ENCODE assay signal across 8 cellular contexts in genomic region chr12:104643921-104644669, GRCh38.
DNase-seq lines count a peak whose midpoint lies in the region; ATAC-seq and TF ChIP-seq lines count a peak whose summit lies in the region.

No MANE protein-coding gene starts in this region.

- H3K27ac Mint-ChIP-seq in chondrocyte (ENCODE audit: unreplicated experiment): no peak overlapping the region

- ATAC-seq in aorta (ENCODE audit: low FRiP score): peak; percentile 52

- H3K4me1 ChIP-seq in duodenal mucosa (ENCODE audit: control insufficient read depth in 1 of 2, insufficient read depth in 2 of 2, low read length in 2 of 2) (peaks cover 5 to 11% of the 10 kb centered on the region in 2 donors), aorta (ENCODE audit: control insufficient read depth in 1 of 2, insufficient read depth in 2 of 2, low read length in 2 of 2) (no peaks in the 10 kb centered on the region)

- H3K4me3 ChIP-seq in duodenal mucosa (ENCODE audit: low read depth in 1 of 2, low read length in 2 of 2) (no peak overlapping the region), aorta (ENCODE audit: low read length in 2 of 2) (no peak overlapping the region)

- H3K4me1 Mint-ChIP-seq in chondrocyte (ENCODE audit: low read depth): no peaks in the 10 kb centered on the region

- 49 to 51% methylated on average over 12 of the region's 12 CpGs for WGBS in aorta, 2 donors

- intact Hi-C loops in aorta (cut with DNase I): no loop called here

- H3K9me3 Mint-ChIP-seq in chondrocyte (ENCODE audit: low read depth): no peaks in the 10 kb centered on the region

- TF ChIP-seq CTCF in chondrocyte (IDR thresholded peaks at IDR 0.05): no peak

- H3K9ac ChIP-seq in duodenal mucosa (ENCODE audit: low read depth in 1 of 2, low read length in 2 of 2): no peak overlapping the region

- H3K27me3 ChIP-seq in duodenal mucosa (ENCODE audit: control insufficient read depth in 1 of 2, insufficient read depth in 2 of 2, low read length in 2 of 2) (no peaks in the 10 kb centered on the region), aorta (ENCODE audit: control insufficient read depth in 1 of 2, insufficient read depth in 2 of 2, low read length in 1 of 2) (no peaks in the 10 kb centered on the region)

- H3K36me3 Mint-ChIP-seq in chondrocyte (ENCODE audit: low read depth): peaks cover 5% of the 10 kb centered on the region

- H3K27ac ChIP-seq in duodenal mucosa (ENCODE audit: low read depth, low read length): peak overlapping the region; percentile 32
- no peak overlapping the region for H3K27ac ChIP-seq in aorta (ENCODE audit: low read depth in 1 of 2, low read length in 2 of 2)

- H3K9me3 ChIP-seq in duodenal mucosa (ENCODE audit: control insufficient read depth in 1 of 2, low read length in 2 of 2) (no peaks in the 10 kb centered on the region), aorta (ENCODE audit: control insufficient read depth, low read length) (no peaks in the 10 kb centered on the region)

- peak; percentile 6 for DNase-seq in stimulated activated CD4-positive, alpha-beta T cell treated with anti-CD3 and anti-CD28 coated beads, Interleukin-15, amount 100 ng/mL, for 24 hours
- DNase-seq in stimulated activated CD4-positive, alpha-beta T cell treated with anti-CD3 and anti-CD28 coated beads, Interleukin-4, amount 100 ng/mL, for 4 hours: no peak
- DNase-seq in NCI-H2171 (lab: John Stamatoyannopoulos, UW) (peak; percentile 79), aorta (peak in 1 of 2 donors; percentile 73), chondrocyte (ENCODE audit: low spot score) (no peak), cerebellar nuclear complex (lab: John Stamatoyannopoulos, UW) (no peak), NCI-H82 (lab: John Stamatoyannopoulos, UW) (no peak)

- H3K36me3 ChIP-seq in duodenal mucosa (ENCODE audit: control insufficient read depth in 1 of 2, insufficient read depth in 2 of 2, low read length in 2 of 2): no peaks in the 10 kb centered on the region
- H3K36me3 ChIP-seq in aorta (ENCODE audit: control insufficient read depth in 1 of 2, insufficient read depth in 2 of 2, low read length in 1 of 2): no peaks in the 10 kb centered on the region

- no peak overlapping the region for H3K4me3 Mint-ChIP-seq in chondrocyte (ENCODE audit: unreplicated experiment)

- no peaks in the 10 kb centered on the region for H3K27me3 Mint-ChIP-seq in chondrocyte (ENCODE audit: low read depth)

Comparison
In these comparisons a context has a peak if more than half of its experiments do, and no peak if none do; other contexts are left out.
1. DNase-seq: peak in stimulated activated CD4-positive, alpha-beta T cell treated with anti-CD3 and anti-CD28 coated beads, Interleukin-15, amount 100 ng/mL, for 24 hours (single experiment) and NCI-H2171 (single experiment); none in stimulated activated CD4-positive, alpha-beta T cell treated with anti-CD3 and anti-CD28 coated beads, Interleukin-4, amount 100 ng/mL, for 4 hours (0 of 2), chondrocyte (single experiment), cerebellar nuclear complex (0 of 2) and NCI-H82 (single experiment).